Comparison of ENCODE assay signal across 8 cellular contexts in the genomic region with DNA sequence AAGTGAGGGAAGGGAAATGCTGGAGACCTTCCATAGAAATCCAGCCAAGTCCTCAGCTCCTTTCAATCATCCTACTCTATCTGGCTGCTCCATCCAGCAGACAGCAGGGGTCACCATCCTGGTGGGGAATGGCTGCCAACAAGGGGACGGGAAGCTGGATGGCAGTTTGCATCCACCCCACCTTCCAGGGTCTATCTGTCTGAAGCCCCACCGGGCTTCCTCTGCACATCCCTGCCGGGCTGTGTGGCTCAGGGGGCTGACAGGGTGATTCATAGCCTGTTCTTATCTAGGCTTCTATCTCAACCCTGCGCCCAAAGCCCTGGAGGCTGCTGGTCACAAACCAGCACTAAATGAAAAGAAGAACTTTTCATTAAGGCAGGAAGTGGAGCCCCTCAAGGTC. TPM values are rescaled to one million over a fixed set of nuclear protein-coding genes. Genes with fewer than 3 reads are reported as not detected.
A peak's percentile ranks its signal among the peaks of the same experiment; 100 is the strongest.
DNase-seq lines count a peak whose midpoint lies in the region; ATAC-seq, FAIRE-seq and TF ChIP-seq lines count a peak whose summit lies in the region.

No MANE protein-coding gene starts in this region.

- no peaks in the 10 kb centered on the region for H3K27me3 ChIP-seq in CD4-positive, alpha-beta T cell (ENCODE audit: control insufficient read depth, insufficient read depth, low read length)
- H3K27me3 ChIP-seq in astrocyte (ENCODE audit: insufficient read depth, low read length) (peaks cover 3% of the 10 kb centered on the region), suprapubic skin (no peaks in the 10 kb centered on the region)

- H3K4me3 Mint-ChIP-seq in CD4-positive, alpha-beta T cell, result peak overlapping the region; percentile 96
- peak overlapping the region; percentile 79 for H3K4me3 Mint-ChIP-seq in astrocyte (ENCODE audit: unreplicated experiment)

- H3K4me1 ChIP-seq in astrocyte (ENCODE audit: insufficient read depth, low read length) (peaks cover 16% of the 10 kb centered on the region), suprapubic skin (peaks cover 27% of the 10 kb centered on the region)

- H3K36me3 Mint-ChIP-seq in CD4-positive, alpha-beta T cell (ENCODE audit: low read depth), result peaks cover 8% of the 10 kb centered on the region
- H3K36me3 Mint-ChIP-seq in astrocyte (ENCODE audit: low read depth, unreplicated experiment), result peaks cover 2% of the 10 kb centered on the region

- no peaks in the 10 kb centered on the region for H3K27me3 Mint-ChIP-seq in CD4-positive, alpha-beta T cell
- H3K27me3 Mint-ChIP-seq in astrocyte (ENCODE audit: low read depth, unreplicated experiment), result peaks cover 20% of the 10 kb centered on the region

- peak overlapping the region; percentile 88 for H2AFZ ChIP-seq in astrocyte (ENCODE audit: low read depth, low read length)

- POLR2A ChIA-PET in CD4-positive, alpha-beta T cell (lab: Charles Lee), result interaction anchor here (0.8 to 4.1 kb wide), 16 partner anchors 12 to 162 kb away, joined by 3 to 31 read pairs (median 4); partner anchors contain the start of genes CCDC83, CREBZF and TMEM126A

- whole genome bisulfite sequencing in suprapubic skin, result 36% methylated on average over 4 of the region's 4 CpGs

- intact Hi-C loops in CD4-positive, alpha-beta T cell (cut with DNase I, micrococcal nuclease), result loop anchor here (1.0 to 2.0 kb wide), 4 partner anchors 13 to 116 kb away; no protein-coding TSS in a partner anchor
- intact Hi-C loops in left colon (cut with DNase I, micrococcal nuclease), result no loop called here

- H3K27ac ChIP-seq in CD4-positive, alpha-beta T cell (ENCODE audit: low read depth, low read length), result no peak overlapping the region
- H3K27ac ChIP-seq in astrocyte (ENCODE audit: low read depth, low read length) (no peak overlapping the region), suprapubic skin (no peak overlapping the region)

- no peak for FAIRE-seq in astrocyte (lab: Jason Lieb, UNC)

- H3K4me2 ChIP-seq in astrocyte (ENCODE audit: low read length), result peak overlapping the region; percentile 93

- ATAC-seq in CD4-positive, alpha-beta T cell (ENCODE audit: poor library complexity), result peak; percentile 14
- ATAC-seq in left colon (peak; percentile 16), HG03378 (IDR thresholded peaks at IDR 0.05; ENCODE audit: unreplicated experiment) (no peak)

- H3K27ac Mint-ChIP-seq in CD4-positive, alpha-beta T cell, result peak overlapping the region; percentile 89
- peak overlapping the region; percentile 20 for H3K27ac Mint-ChIP-seq in astrocyte (ENCODE audit: unreplicated experiment)

- peak in 2 of 10 experiments; percentile 9 to 29 for DNase-seq in CD4-positive, alpha-beta T cell
- DNase-seq in Kasumi-1 (lab: John Stamatoyannopoulos, UW) (peak; percentile 12 to 19), astrocyte (ENCODE audit: low read depth) (no peak), left colon (peak; percentile 48 to 49), suprapubic skin (ENCODE audit: low spot score in 2 of 2) (no peak), SIG-M5 (lab: John Stamatoyannopoulos, UW) (no peak), NCI-H446 (lab: John Stamatoyannopoulos, UW) (no peak)

- peaks cover 49% of the 10 kb centered on the region for H3K4me1 Mint-ChIP-seq in CD4-positive, alpha-beta T cell (ENCODE audit: low read depth)
- peaks cover 22% of the 10 kb centered on the region for H3K4me1 Mint-ChIP-seq in astrocyte (ENCODE audit: low read depth, unreplicated experiment)

- peak; percentile 14 for TF ChIP-seq CTCF in CD4-positive, alpha-beta T cell (IDR thresholded peaks at IDR 0.05)
- TF ChIP-seq CTCF in astrocyte (IDR thresholded peaks at IDR 0.05; ENCODE audit: insufficient read depth, low read depth, low read length) (no peak), suprapubic skin (IDR thresholded peaks at IDR 0.05) (no peak)

- TF ChIP-seq EP300 in suprapubic skin (IDR thresholded peaks at IDR 0.05), result no peak

- no peaks in the 10 kb centered on the region for H3K79me2 ChIP-seq in astrocyte (ENCODE audit: insufficient read depth, low read length)

- no peak overlapping the region for H3K9ac ChIP-seq in astrocyte (ENCODE audit: low read length)

- H3K36me3 ChIP-seq in astrocyte (ENCODE audit: insufficient read depth, low read length), result no peaks in the 10 kb centered on the region
- no peaks in the 10 kb centered on the region for H3K36me3 ChIP-seq in suprapubic skin

- H3K9me3 Mint-ChIP-seq in CD4-positive, alpha-beta T cell, result no peaks in the 10 kb centered on the region
- H3K9me3 Mint-ChIP-seq in astrocyte (ENCODE audit: unreplicated experiment), result peaks cover 3% of the 10 kb centered on the region

- no peaks in the 10 kb centered on the region for H4K20me1 ChIP-seq in astrocyte (ENCODE audit: insufficient read depth, low read length)

- no peak for TF ChIP-seq POLR2A in suprapubic skin (IDR thresholded peaks at IDR 0.05)

- H3K4me3 ChIP-seq in astrocyte (ENCODE audit: insufficient read depth, low read depth, low read length), result peak overlapping the region; percentile 64
- H3K4me3 ChIP-seq in suprapubic skin, result peak overlapping the region; percentile 69

- CTCF ChIA-PET in CD4-positive, alpha-beta T cell (lab: Charles Lee), result interaction anchor here (0.6 to 2.7 kb wide), 14 partner anchors 9 to 232 kb away, joined by 3 to 21 read pairs (median 6); partner anchors contain the start of gene CCDC83

- no peaks in the 10 kb centered on the region for H3K9me3 ChIP-seq in CD4-positive, alpha-beta T cell (ENCODE audit: control insufficient read depth, low read length)
- H3K9me3 ChIP-seq in astrocyte (ENCODE audit: insufficient read depth, low read depth, low read length) (no peaks in the 10 kb centered on the region), suprapubic skin (no peaks in the 10 kb centered on the region)

RNA-seq across cellular contexts. Expression of gene SYTL2, which starts 1.1 kb away (rescaled TPM):
- 10 to 100 TPM; 35.4 to 36.7 TPM for total RNA-seq in CD4-positive, alpha-beta T cell
- total RNA-seq in astrocyte, result 35.2 and 36.9 TPM in 2 replicates
- 100 to 1,000 TPM; 300 to 306 TPM for total RNA-seq in left colon
- 10 to 100 TPM; 11.6 to 18.6 (median 14.5) TPM for total RNA-seq in suprapubic skin

RNA-seq across cellular contexts. Expression of gene CCDC83, which starts 45.3 kb away (rescaled TPM):
- total RNA-seq in CD4-positive, alpha-beta T cell, result not detected
- not detected in 2 replicates for total RNA-seq in astrocyte
- total RNA-seq in left colon, result not detected
- not detected for total RNA-seq in suprapubic skin

Comparison
In these comparisons a context has a peak if more than half of its experiments do, and no peak if none do; other contexts are left out.
1. DNase-seq: peak in Kasumi-1 (2 of 2) and left colon (2 of 2); none in astrocyte (single experiment), suprapubic skin (0 of 2), SIG-M5 (single experiment) and NCI-H446 (0 of 2).
2. intact Hi-C loops: an anchor here in CD4-positive, alpha-beta T cell (1.0 to 2.0 kb wide); none called in left colon.